In genomic region chr6:42200035-42200434, GRCh38 we compare ENCODE assay signal across 10 cellular contexts. TPM values are rescaled to one million over a fixed set of nuclear protein-coding genes. Genes with fewer than 3 reads are reported as not detected.
A peak's percentile ranks its signal among the peaks of the same experiment; 100 is the strongest.
DNase-seq lines count a peak whose midpoint lies in the region; ATAC-seq and TF ChIP-seq lines count a peak whose summit lies in the region.
"Had no signal": no experiment of that assay in that cellular context is flagged by ENCODE, and none has a peak within 500 bp of the region (broad histone marks: within the 10 kb centered on the region; RNA-seq: fewer than 3 reads in every experiment).

No MANE protein-coding gene starts in this region.

- H3K79me2 ChIP-seq in hepatocyte: no peaks in the 10 kb centered on the region

- H3K36me3 Mint-ChIP-seq in MCF 10A (ENCODE audit: insufficient read depth, unreplicated experiment) (peaks cover 13% of the 10 kb centered on the region), endothelial cell (ENCODE audit: low read depth, unreplicated experiment) (no peaks in the 10 kb centered on the region)
- peaks cover 28 to 37% of the 10 kb centered on the region in 2 donors for H3K36me3 Mint-ChIP-seq in stimulated activated naive B cell treated with anti-CD40 and anti-IgM and Interleukin-4, amounts not matched to agents 10 μg/mL and 1 μg/mL and 100 μg/mL, for 72 hours

- no peak for TF ChIP-seq CTCF in MCF 10A (IDR thresholded peaks at IDR 0.05; ENCODE audit: unreplicated experiment)
- no peak for TF ChIP-seq CTCF in breast epithelium (IDR thresholded peaks at IDR 0.05)
- no peak for TF ChIP-seq CTCF in hepatocyte (IDR thresholded peaks at IDR 0.05; ENCODE audit: poor library complexity)
- TF ChIP-seq CTCF in upper lobe of left lung (IDR thresholded peaks at IDR 0.05): no peak
- TF ChIP-seq CTCF in endothelial cell (IDR thresholded peaks at IDR 0.05; ENCODE audit: unreplicated experiment): no peak

- no peak overlapping the region for H2AFZ ChIP-seq in hepatocyte

- H3K27me3 ChIP-seq in breast epithelium (no peaks in the 10 kb centered on the region), adipocyte (replicated peaks; ENCODE audit: control insufficient read depth, insufficient read depth, low read length) (no peaks in the 10 kb centered on the region), hepatocyte (no peaks in the 10 kb centered on the region), upper lobe of left lung (no peaks in the 10 kb centered on the region)
- H3K27me3 ChIP-seq: BLaER1 treated with 17β-estradiol and CSF1 and Interleukin-3, amounts not matched to agents 10 nM and 100 nM had no signal

- TF ChIP-seq POLR2A in breast epithelium (IDR thresholded peaks at IDR 0.05): no peak
- no peak for TF ChIP-seq POLR2A in upper lobe of left lung (IDR thresholded peaks at IDR 0.05)

- CTCF ChIA-PET in MCF 10A (lab: Yijun Ruan, JAX): interaction anchor here (0.6 to 1.4 kb wide), 4 partner anchors 9 to 453 kb away, joined by 3 to 5 read pairs (median 3); no protein-coding TSS in a partner anchor

- no peaks in the 10 kb centered on the region for H3K9me2 ChIP-seq in hepatocyte (replicated peaks; ENCODE audit: insufficient read depth)

- DNase-seq in MCF 10A (ENCODE audit: unreplicated experiment) (peak; percentile 70), breast epithelium (ENCODE audit: low spot score in 2 of 2) (no peak), adipocyte (ENCODE audit: low read depth) (peak; percentile 90), hepatocyte (ENCODE audit: low spot score) (peak; percentile 70), upper lobe of left lung (no peak), hippocampal formation (lab: John Stamatoyannopoulos, UW) (no peak), endothelial cell (ENCODE audit: low spot score) (no peak)
- DNase-seq in stimulated activated naive B cell treated with anti-CD40 and anti-IgM and Interleukin-4, amounts not matched to agents 10 μg/mL and 1 μg/mL and 100 μg/mL, for 72 hours: no peak
- DNase-seq: kidney had no signal

- H3K9ac ChIP-seq in adipocyte (ENCODE audit: low read length): no peak overlapping the region
- H3K9ac ChIP-seq: BLaER1 treated with 17β-estradiol and CSF1 and Interleukin-3, amounts not matched to agents 10 nM and 100 nM had no signal

- H3K27me3 Mint-ChIP-seq in MCF 10A (ENCODE audit: insufficient read depth, unreplicated experiment) (no peaks in the 10 kb centered on the region), endothelial cell (ENCODE audit: unreplicated experiment) (no peaks in the 10 kb centered on the region)
- H3K27me3 Mint-ChIP-seq in stimulated activated naive B cell treated with anti-CD40 and anti-IgM and Interleukin-4, amounts not matched to agents 10 μg/mL and 1 μg/mL and 100 μg/mL, for 72 hours: no peaks in the 10 kb centered on the region

- peak in 1 of 4 donors; percentile 5 for TF ChIP-seq EP300 in upper lobe of left lung (IDR thresholded peaks at IDR 0.05)

- H3K4me2 ChIP-seq in hepatocyte: peak overlapping the region; percentile 4
- H3K4me2 ChIP-seq: BLaER1 treated with 17β-estradiol and CSF1 and Interleukin-3, amounts not matched to agents 10 nM and 100 nM had no signal

- H3K4me3 Mint-ChIP-seq in MCF 10A (ENCODE audit: unreplicated experiment) (no peak overlapping the region), endothelial cell (ENCODE audit: unreplicated experiment) (no peak overlapping the region)
- H3K4me3 Mint-ChIP-seq in stimulated activated naive B cell treated with anti-CD40 and anti-IgM and Interleukin-4, amounts not matched to agents 10 μg/mL and 1 μg/mL and 100 μg/mL, for 72 hours: no peak overlapping the region

- peaks cover 6% of the 10 kb centered on the region for H3K9me3 Mint-ChIP-seq in MCF 10A (ENCODE audit: unreplicated experiment)
- peaks cover 0 to 7% of the 10 kb centered on the region in 2 donors for H3K9me3 Mint-ChIP-seq in stimulated activated naive B cell treated with anti-CD40 and anti-IgM and Interleukin-4, amounts not matched to agents 10 μg/mL and 1 μg/mL and 100 μg/mL, for 72 hours
- no peaks in the 10 kb centered on the region for H3K9me3 Mint-ChIP-seq in endothelial cell (ENCODE audit: unreplicated experiment)

- H3K4me1 Mint-ChIP-seq in MCF 10A (ENCODE audit: insufficient read depth, unreplicated experiment): peaks cover 27% of the 10 kb centered on the region
- peaks cover 6% of the 10 kb centered on the region in 2 donors for H3K4me1 Mint-ChIP-seq in stimulated activated naive B cell treated with anti-CD40 and anti-IgM and Interleukin-4, amounts not matched to agents 10 μg/mL and 1 μg/mL and 100 μg/mL, for 72 hours
- no peaks in the 10 kb centered on the region for H3K4me1 Mint-ChIP-seq in endothelial cell (ENCODE audit: unreplicated experiment)

- no peak overlapping the region for H3K4me3 ChIP-seq in breast epithelium
- no peak overlapping the region for H3K4me3 ChIP-seq in adipocyte (ENCODE audit: low read length)
- no peak overlapping the region for H3K4me3 ChIP-seq in hepatocyte
- H3K4me3 ChIP-seq in upper lobe of left lung: no peak overlapping the region
- H3K4me3 ChIP-seq: BLaER1 treated with 17β-estradiol and CSF1 and Interleukin-3, amounts not matched to agents 10 nM and 100 nM had no signal

- H3K9me3 ChIP-seq in breast epithelium (no peaks in the 10 kb centered on the region), adipocyte (ENCODE audit: control insufficient read depth, low read length) (no peaks in the 10 kb centered on the region), hepatocyte (ENCODE audit: low read depth) (no peaks in the 10 kb centered on the region), upper lobe of left lung (no peaks in the 10 kb centered on the region)

- intact Hi-C loops in MCF 10A (cut with micrococcal nuclease): no loop called here
- intact Hi-C loops in breast epithelium (cut with DNase I; ENCODE audit: low total_unique reads): no loop called here

- POLR2A ChIA-PET in MCF 10A (lab: Yijun Ruan, JAX): interaction anchor here (0.6 to 1.3 kb wide), 3 partner anchors 25 to 259 kb away, joined by 3 to 5 read pairs (median 3); no protein-coding TSS in a partner anchor

- H4K20me1 ChIP-seq in hepatocyte (ENCODE audit: insufficient read depth, poor library complexity, severe bottlenecking): no peaks in the 10 kb centered on the region
- H4K20me1 ChIP-seq: BLaER1 treated with 17β-estradiol and CSF1 and Interleukin-3, amounts not matched to agents 10 nM and 100 nM had no signal

- peak; percentile 51 to 65 for ATAC-seq in upper lobe of left lung (ENCODE audit: low FRiP score in 2 of 2)
- no peak for ATAC-seq in stimulated activated naive B cell treated with anti-CD40 and anti-IgM and Interleukin-4, amounts not matched to agents 10 μg/mL and 1 μg/mL and 100 μg/mL, for 72 hours (replicated peaks)

- no peaks in the 10 kb centered on the region for H3K36me3 ChIP-seq in breast epithelium
- peaks cover 4% of the 10 kb centered on the region for H3K36me3 ChIP-seq in adipocyte (ENCODE audit: control insufficient read depth, insufficient read depth, low read length, severe bottlenecking)
- no peaks in the 10 kb centered on the region for H3K36me3 ChIP-seq in hepatocyte (replicated peaks; ENCODE audit: insufficient read depth, low read depth)
- H3K36me3 ChIP-seq in upper lobe of left lung: peaks cover 0 to 20% (median 4%) of the 10 kb centered on the region in 4 donors

- H3K27ac ChIP-seq in breast epithelium (no peak overlapping the region), hepatocyte (peak overlapping the region; percentile 76), upper lobe of left lung (peak overlapping the region in 1 of 4 donors; percentile 10)
- H3K27ac ChIP-seq: BLaER1 treated with 17β-estradiol and CSF1 and Interleukin-3, amounts not matched to agents 10 nM and 100 nM had no signal

- BruUV-seq in MCF 10A (replicated peaks; lab: Mats Ljungman, UMichigan): no TSS peak

- 35% methylated on average over 1 of the region's 1 CpG for WGBS in hepatocyte (ENCODE audit: low lambda C conversion rate, missing lambda C conversion rate)
- 79 to 82% methylated on average over 1 of the region's 1 CpG for WGBS in upper lobe of left lung, 2 donors

- H3K27ac Mint-ChIP-seq in MCF 10A (ENCODE audit: low read depth, unreplicated experiment) (peak overlapping the region; percentile 33), endothelial cell (ENCODE audit: unreplicated experiment) (no peak overlapping the region)
- H3K27ac Mint-ChIP-seq in stimulated activated naive B cell treated with anti-CD40 and anti-IgM and Interleukin-4, amounts not matched to agents 10 μg/mL and 1 μg/mL and 100 μg/mL, for 72 hours: no peak overlapping the region

- H3K4me1 ChIP-seq in breast epithelium (no peaks in the 10 kb centered on the region), adipocyte (ENCODE audit: control insufficient read depth, insufficient read depth, low read length) (peaks cover 31% of the 10 kb centered on the region), hepatocyte (ENCODE audit: insufficient read depth) (peaks cover 13% of the 10 kb centered on the region), upper lobe of left lung (peaks cover 0 to 8% (median 6%) of the 10 kb centered on the region in 4 donors)

RNA-seq across cellular contexts. Expression of gene GUCA1B, which starts 5.3 kb away (rescaled TPM):
- 0.93 and 1.2 TPM in 2 replicates for total RNA-seq in MCF 10A (2022)
- 1 to 10 TPM; 1.1 to 2.9 (median 1.5) TPM for total RNA-seq in breast epithelium
- total RNA-seq in hepatocyte: 0.72 and 0.93 TPM in 2 replicates
- polyA plus RNA-seq in hepatocyte: 0.41 TPM in 1 of 2 replicates, not detected in the other
- 10 to 100 TPM in 1 of 6 donors, 1 to 10 TPM in 3, under 1 TPM in 1, not detected in 1; 0.76 to 10.5 (median 1.3) TPM for total RNA-seq in upper lobe of left lung
- 0.64 TPM for total RNA-seq in endothelial cell (ENCODE audit: unreplicated experiment)

RNA-seq across cellular contexts. Expression of gene MRPS10, which starts 17.6 kb away (rescaled TPM):
- total RNA-seq in MCF 10A (2022) (62.9 and 67.3 TPM in 2 replicates), breast epithelium (10 to 100 TPM; 25.6 to 37.0 (median 33.4) TPM), hepatocyte (38.6 and 42.8 TPM in 2 replicates), upper lobe of left lung (10 to 100 TPM in 5 of 6 donors, 1 to 10 TPM in 1; 9.2 to 32.4 (median 21.2) TPM), endothelial cell (ENCODE audit: unreplicated experiment) (21.9 TPM)
- polyA plus RNA-seq in hepatocyte: 26.8 and 27.7 TPM in 2 replicates

RNA-seq across cellular contexts. Expression of gene GUCA1A, which starts 26.9 kb away (rescaled TPM):
- total RNA-seq in MCF 10A (2022): not detected in 2 replicates
- not detected for total RNA-seq in breast epithelium
- 0.43 and 0.92 TPM in 2 replicates for total RNA-seq in hepatocyte
- polyA plus RNA-seq in hepatocyte: 0.75 and 3.1 TPM in 2 replicates
- not detected for total RNA-seq in upper lobe of left lung
- 0.62 TPM for total RNA-seq in endothelial cell (ENCODE audit: unreplicated experiment)
- total RNA-seq: kidney had no signal

RNA-seq across cellular contexts. Expression of gene C6orf132, which starts 57.6 kb away (rescaled TPM):
- total RNA-seq in MCF 10A (2022) (19.5 and 31.9 TPM in 2 replicates), breast epithelium (10 to 100 TPM in 2 of 3 donors, 1 to 10 TPM in 1; 4.2 to 20.2 (median 10.2) TPM), hepatocyte (11.6 and 12.5 TPM in 2 replicates), upper lobe of left lung (10 to 100 TPM in 5 of 6 donors, 1 to 10 TPM in 1; 9.4 to 26.3 (median 17.0) TPM), endothelial cell (ENCODE audit: unreplicated experiment) (0.87 TPM)
- polyA plus RNA-seq in hepatocyte: 9.4 and 10.5 TPM in 2 replicates

Comparison
In these comparisons a context has a peak if more than half of its experiments do, and no peak if none do; other contexts are left out.
1. DNase-seq: peak in MCF 10A (single experiment), adipocyte (single experiment) and hepatocyte (single experiment); none in breast epithelium (0 of 2), upper lobe of left lung (0 of 2), stimulated activated naive B cell treated with anti-CD40 and anti-IgM and Interleukin-4, amounts not matched to agents 10 μg/mL and 1 μg/mL and 100 μg/mL, for 72 hours (single experiment), hippocampal formation (0 of 2) and endothelial cell (single experiment).
2. ATAC-seq: peak in upper lobe of left lung (2 of 2); none in stimulated activated naive B cell treated with anti-CD40 and anti-IgM and Interleukin-4, amounts not matched to agents 10 μg/mL and 1 μg/mL and 100 μg/mL, for 72 hours (0 of 2).